1 cellular context compared by ENCODE assay signal in genomic region chr11:13207665-13208594, GRCh38.
TF ChIP-seq lines count a peak whose summit lies in the region.

No MANE protein-coding gene starts in this region.

TF ChIP-seq in WTC11, 78 proteins besides CTCF, POLR2A, EP300 and RAD21 (continued from another document):
- TF ChIP-seq FOXP4 (CRISPR knock-in tag; IDR thresholded peaks at IDR 0.05) (no peak), NR2C2 (CRISPR knock-in tag; IDR thresholded peaks at IDR 0.05) (no peak)
TF ChIP-seq in WTC11: peak in this region for 0.
